In the genomic region with DNA sequence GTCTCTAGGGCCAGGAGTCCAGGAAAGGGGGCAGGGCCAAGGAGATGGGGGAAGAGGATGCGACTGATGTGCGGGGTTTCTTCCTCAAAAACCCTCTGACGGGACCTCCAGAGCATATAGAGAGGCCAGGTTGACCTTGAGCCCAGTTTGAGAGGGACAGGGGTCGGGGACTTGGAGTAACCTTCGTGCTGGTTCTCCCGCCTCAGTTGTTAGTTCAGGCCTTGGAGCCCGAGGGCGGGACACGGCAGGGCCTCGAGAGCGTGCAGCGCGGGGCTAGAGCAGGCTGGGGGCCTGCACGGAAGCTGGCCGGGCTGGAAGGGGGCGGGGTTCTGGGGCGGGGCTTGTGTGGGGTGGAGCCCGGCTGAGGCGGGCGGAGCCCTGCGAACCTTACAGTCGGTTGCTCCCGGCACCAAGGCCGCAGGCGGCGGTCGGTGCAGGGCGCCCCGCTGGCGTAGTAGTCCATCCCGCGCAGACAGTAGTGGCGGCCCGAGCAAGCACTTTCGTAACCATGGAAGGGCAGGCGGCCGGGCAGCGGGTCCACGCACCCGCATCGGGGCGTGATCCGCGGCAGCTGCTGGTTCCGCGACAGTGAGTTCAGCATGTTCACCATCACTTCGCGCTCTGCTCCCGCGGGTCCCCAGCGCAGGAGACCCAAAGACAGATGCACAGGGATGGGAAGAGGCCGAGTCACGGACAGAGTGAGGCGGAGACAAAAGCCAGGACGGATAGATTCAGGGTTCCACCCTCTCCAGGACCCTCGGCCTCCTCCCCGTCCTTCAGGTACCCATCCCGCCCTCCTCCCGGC, we compare ENCODE assay signal across 8 cellular contexts. TPM values are rescaled to one million over a fixed set of nuclear protein-coding genes. Genes with fewer than 3 reads are reported as not detected.
A peak's percentile ranks its signal among the peaks of the same experiment; 100 is the strongest.
DNase-seq lines count a peak whose midpoint lies in the region; ATAC-seq, FAIRE-seq and TF ChIP-seq lines count a peak whose summit lies in the region.

No MANE protein-coding gene starts in this region.

- intact Hi-C loops in HepG2 (cut with micrococcal nuclease; ENCODE audit: unreplicated experiment): no loop called here

- TF ChIP-seq RAD21 in HepG2 (CRISPR knock-in tag; IDR thresholded peaks at IDR 0.05): 0 out of 2 replicates have a peak, but pooled peaks have one; percentile 19

- peaks cover 4% of the 10 kb centered on the region for H3K79me2 ChIP-seq in HepG2 (ENCODE audit: insufficient read depth, low read length)

- peak overlapping the region; percentile 97 for H3K4me2 ChIP-seq in HepG2 (ENCODE audit: low read depth, low read length)

- peaks cover 55% of the 10 kb centered on the region for H3K4me1 ChIP-seq in HepG2 (ENCODE audit: insufficient read depth, low read length)

- CTCF ChIA-PET in HepG2 (lab: Yijun Ruan, JAX; ENCODE audit: low intra/inter-chr PET ratio, low total read pairs): interaction anchor here (7.2 kb wide), 1 partner anchor 49 kb away, joined by 143 read pairs; a partner anchor contains a TSS

- H3K4me3 Mint-ChIP-seq in HFFc6: peak overlapping the region; percentile 89

- H3K36me3 Mint-ChIP-seq in HFFc6 (ENCODE audit: low read depth): no peaks in the 10 kb centered on the region

- H3K9me3 ChIP-seq in HepG2 (ENCODE audit: low read length): no peaks in the 10 kb centered on the region

- no peak overlapping the region for H3K27ac Mint-ChIP-seq in HFFc6

- no peaks in the 10 kb centered on the region for H4K20me1 ChIP-seq in HepG2 (ENCODE audit: insufficient read depth, low read length)

- H3K36me3 ChIP-seq in HepG2 (replicated peaks in 1 of 2; ENCODE audit: control insufficient read depth in 1 of 2, insufficient read depth in 2 of 2, low read length in 2 of 2): no peaks in the 10 kb centered on the region

- H3K27me3 Mint-ChIP-seq in HFFc6 (ENCODE audit: insufficient read depth): peaks cover 19% of the 10 kb centered on the region

- POLR2A ChIA-PET in HepG2 (lab: Yijun Ruan, JAX): interaction anchor here (0.6 to 9.2 kb wide), 8 partner anchors 23 to 1138 kb away, joined by 3 to 162 read pairs (median 5); no protein-coding TSS in a partner anchor

- peak overlapping the region; percentile 57 to 81 (median 58); a peak in 5 of 6 replicates for H3K4me3 ChIP-seq in HepG2 (replicated peaks in 1 of 3; ENCODE audit: insufficient read depth in 1 of 3, low read depth in 2 of 3, low read length in 3 of 3)

- H3K9ac ChIP-seq in HepG2 (ENCODE audit: insufficient read depth, low read depth, low read length): peak overlapping the region; percentile 61; the same call in 1 of the 2 replicates

- ATAC-seq in HepG2 (peak; percentile 66), GM21515 (IDR thresholded peaks at IDR 0.05; ENCODE audit: unreplicated experiment) (no peak)

- BruUV-seq in HepG2 (replicated peaks; lab: Mats Ljungman, UMichigan): no TSS peak

- no peak for TF ChIP-seq EP300 in HepG2 (IDR thresholded peaks at IDR 0.05; ENCODE audit: low read depth in 2 of 2, low read length in 2 of 2)
- no peak for TF ChIP-seq EP300 in HepG2 (CRISPR knock-in tag; IDR thresholded peaks at IDR 0.05; ENCODE audit: borderline replicate concordance)

- peaks cover 10% of the 10 kb centered on the region for H3K4me1 Mint-ChIP-seq in HFFc6 (ENCODE audit: low read depth)

- H3K27me3 ChIP-seq in HepG2 (ENCODE audit: control insufficient read depth in 1 of 2, insufficient read depth in 2 of 2, low read length in 2 of 2): no peaks in the 10 kb centered on the region; a peak in 1 of 5 replicates

- WGBS in HepG2 (ENCODE audit: low lambda C conversion rate): 16% methylated on average over 29 of the region's 59 CpGs

- TF ChIP-seq CTCF in HFFc6 (IDR thresholded peaks at IDR 0.05): no peak
- TF ChIP-seq CTCF in HepG2 (CRISPR knock-in tag; IDR thresholded peaks at IDR 0.05): no peak

- DNase-seq in D341Med (ENCODE audit: low spot score) (peak; percentile 89), HFFc6 (peak; percentile 37), NCI-H510A treated with DMSO at 0.1 percent for 48 hours (lab: John Stamatoyannopoulos, UW) (peak; percentile 52), dermis blood vessel endothelial cell (peak; percentile 71), HepG2 (ENCODE audit: low spot score) (peak; percentile 66)
- peak; percentile 77 to 79 for DNase-seq in activated CD4-positive, alpha-beta T cell treated with anti-CD3 and anti-CD28 coated beads, Interleukin-2, amount 50 U/mL, for 48 hours
- peak; percentile 77 to 81 for DNase-seq in stimulated activated CD4-positive, alpha-beta T cell treated with anti-CD3 and anti-CD28 coated beads, Interleukin-2, amount 100 ng/mL, for 24 hours

- FAIRE-seq in HepG2 (lab: Jason Lieb, UNC): no peak

- in situ Hi-C loops in HepG2 (cut with HindIII; ENCODE audit: extremely low pct_ligation_motif_present, low pct_unique_long_range_greater_than_20kb): no loop called here

- H3K9me3 Mint-ChIP-seq in HFFc6: no peaks in the 10 kb centered on the region

- peak in 1 of 2 experiments; percentile 57; a peak in 2 of 4 replicates for TF ChIP-seq POLR2A in HepG2 (IDR thresholded peaks at IDR 0.05; ENCODE audit: insufficient read depth in 1 of 2, low read depth in 2 of 2, low read length in 2 of 2)

- peak overlapping the region; percentile 23 for H3K27ac ChIP-seq in HepG2 (ENCODE audit: extremely low read length, insufficient read depth, low read length)

- no peak overlapping the region for H2AFZ ChIP-seq in HepG2 (ENCODE audit: low read length)

RNA-seq across cellular contexts. Expression of a gene that starts 4.0 kb away (rescaled TPM):
- total RNA-seq in HFFc6 (2021; fragmentation: NEBNext Ultra II Directional; extraction: Animal tissue kit (Norgen Biotek cat#: 25700)): 1 to 10 TPM in 5 of 6 experiments, under 1 TPM in 1; 0.96 to 2.2 (median 1.4) TPM
- 4.9 and 8.0 TPM in 2 replicates for total RNA-seq in dermis blood vessel endothelial cell
- total RNA-seq in HepG2 (2016; rRNA removed; fragmentation: Illumina TruSeq; extraction: Trizol): 14.3 and 22.4 TPM in 2 replicates
- total RNA-seq in HepG2 (2016; cell fraction: cytosol; rRNA removed; fragmentation: Illumina TruSeq; extraction: Trizol; ENCODE audit: low read depth): 1.7 and 2.0 TPM in 2 replicates
- total RNA-seq in HepG2 (2016; cell fraction: insoluble cytoplasmic fraction; rRNA removed; fragmentation: Illumina TruSeq; extraction: Trizol): 12.6 and 22.5 TPM in 2 replicates
- 9.5 and 9.9 TPM in 2 replicates for total RNA-seq in HepG2 (2016; cell fraction: membrane; rRNA removed; fragmentation: Illumina TruSeq; extraction: Trizol)
- 28.9 and 34.2 TPM in 2 replicates for total RNA-seq in HepG2 (2016; cell fraction: nucleus; rRNA removed; fragmentation: Illumina TruSeq; extraction: Trizol)
- 11.1 and 11.9 TPM in 2 replicates for polyA plus RNA-seq in HepG2 (2011; rRNA removed)
- polyA plus RNA-seq in HepG2 (2011; cell fraction: cytosol; rRNA removed): 12.3 and 12.9 TPM in 2 replicates
- 10.1 and 11.3 TPM in 2 replicates for polyA plus RNA-seq in HepG2 (2011; cell fraction: nucleus; rRNA removed)
- 29.5 and 34.5 TPM in 2 replicates for polyA plus RNA-seq in HepG2 (2012)
- polyA plus RNA-seq in HepG2 (2016; cell fraction: cytosol; fragmentation: Illumina TruSeq; extraction: Trizol; ENCODE audit: low read depth): 1.9 and 2.0 TPM in 2 replicates
- 14.7 and 17.6 TPM in 2 replicates for polyA plus RNA-seq in HepG2 (2016; cell fraction: insoluble cytoplasmic fraction; fragmentation: Illumina TruSeq; extraction: Trizol; ENCODE audit: low read depth)
- 4.6 and 5.0 TPM in 2 replicates for polyA plus RNA-seq in HepG2 (2016; cell fraction: membrane; fragmentation: Illumina TruSeq; extraction: Trizol; ENCODE audit: low read depth)
- 47.4 and 50.2 TPM in 2 replicates for polyA plus RNA-seq in HepG2 (2016; cell fraction: nucleus; fragmentation: Illumina TruSeq; extraction: Trizol; ENCODE audit: insufficient read depth, low read depth)
- 4.7 and 30.4 TPM in 2 replicates for polyA minus RNA-seq in HepG2 (2011; rRNA and poly(A)+ RNA removed; ENCODE audit: low replicate concordance)
- 24.9 and 26.6 TPM in 2 replicates for polyA minus RNA-seq in HepG2 (2011; cell fraction: cytosol; rRNA and poly(A)+ RNA removed)
- 5.0 and 6.7 TPM in 2 replicates for polyA minus RNA-seq in HepG2 (2011; cell fraction: nucleus; rRNA and poly(A)+ RNA removed)

RNA-seq across cellular contexts. Expression of a gene that starts 51.3 kb away (rescaled TPM):
- 10 to 100 TPM; 29.0 to 35.2 (median 31.9) TPM for total RNA-seq in HFFc6 (2021; fragmentation: NEBNext Ultra II Directional; extraction: Animal tissue kit (Norgen Biotek cat#: 25700))
- total RNA-seq in dermis blood vessel endothelial cell: 24.7 and 61.9 TPM in 2 replicates
- total RNA-seq in HepG2 (2016; rRNA removed; fragmentation: Illumina TruSeq; extraction: Trizol): 19.9 and 28.0 TPM in 2 replicates
- 10.3 and 10.9 TPM in 2 replicates for total RNA-seq in HepG2 (2016; cell fraction: cytosol; rRNA removed; fragmentation: Illumina TruSeq; extraction: Trizol; ENCODE audit: low read depth)
- total RNA-seq in HepG2 (2016; cell fraction: insoluble cytoplasmic fraction; rRNA removed; fragmentation: Illumina TruSeq; extraction: Trizol): 19.3 and 30.3 TPM in 2 replicates
- 15.4 and 16.7 TPM in 2 replicates for total RNA-seq in HepG2 (2016; cell fraction: membrane; rRNA removed; fragmentation: Illumina TruSeq; extraction: Trizol)
- total RNA-seq in HepG2 (2016; cell fraction: nucleus; rRNA removed; fragmentation: Illumina TruSeq; extraction: Trizol): 7.0 and 9.3 TPM in 2 replicates
- polyA plus RNA-seq in HepG2 (2011; rRNA removed): 19.9 and 24.6 TPM in 2 replicates
- polyA plus RNA-seq in HepG2 (2011; cell fraction: cytosol; rRNA removed): 24.3 and 27.3 TPM in 2 replicates
- polyA plus RNA-seq in HepG2 (2011; cell fraction: nucleus; rRNA removed): 6.9 and 7.0 TPM in 2 replicates
- 11.3 and 13.8 TPM in 2 replicates for polyA plus RNA-seq in HepG2 (2012)
- 7.8 and 8.4 TPM in 2 replicates for polyA plus RNA-seq in HepG2 (2016; cell fraction: cytosol; fragmentation: Illumina TruSeq; extraction: Trizol; ENCODE audit: low read depth)
- 22.0 and 27.3 TPM in 2 replicates for polyA plus RNA-seq in HepG2 (2016; cell fraction: insoluble cytoplasmic fraction; fragmentation: Illumina TruSeq; extraction: Trizol; ENCODE audit: low read depth)
- polyA plus RNA-seq in HepG2 (2016; cell fraction: membrane; fragmentation: Illumina TruSeq; extraction: Trizol; ENCODE audit: low read depth): 11.0 and 15.4 TPM in 2 replicates
- 13.5 and 15.5 TPM in 2 replicates for polyA plus RNA-seq in HepG2 (2016; cell fraction: nucleus; fragmentation: Illumina TruSeq; extraction: Trizol; ENCODE audit: insufficient read depth, low read depth)
- polyA minus RNA-seq in HepG2 (2011; rRNA and poly(A)+ RNA removed; ENCODE audit: low replicate concordance): 12.3 and 17.3 TPM in 2 replicates
- polyA minus RNA-seq in HepG2 (2011; cell fraction: cytosol; rRNA and poly(A)+ RNA removed): 3.1 and 4.8 TPM in 2 replicates
- polyA minus RNA-seq in HepG2 (2011; cell fraction: nucleus; rRNA and poly(A)+ RNA removed): 3.5 and 5.1 TPM in 2 replicates

RNA-seq across cellular contexts. Expression of a gene that starts 51.6 kb away (rescaled TPM):
- total RNA-seq in HFFc6 (2021; fragmentation: NEBNext Ultra II Directional; extraction: Animal tissue kit (Norgen Biotek cat#: 25700)): 1 to 10 TPM; 1.4 to 3.2 (median 2.8) TPM
- total RNA-seq in dermis blood vessel endothelial cell: 1.0 and 5.6 TPM in 2 replicates
- total RNA-seq in HepG2 (2016; rRNA removed; fragmentation: Illumina TruSeq; extraction: Trizol): 2.8 and 3.0 TPM in 2 replicates
- 0.61 and 0.79 TPM in 2 replicates for total RNA-seq in HepG2 (2016; cell fraction: cytosol; rRNA removed; fragmentation: Illumina TruSeq; extraction: Trizol; ENCODE audit: low read depth)
- 2.9 and 3.1 TPM in 2 replicates for total RNA-seq in HepG2 (2016; cell fraction: insoluble cytoplasmic fraction; rRNA removed; fragmentation: Illumina TruSeq; extraction: Trizol)
- total RNA-seq in HepG2 (2016; cell fraction: membrane; rRNA removed; fragmentation: Illumina TruSeq; extraction: Trizol): 0.96 and 1.1 TPM in 2 replicates
- total RNA-seq in HepG2 (2016; cell fraction: nucleus; rRNA removed; fragmentation: Illumina TruSeq; extraction: Trizol): 4.0 and 4.2 TPM in 2 replicates
- 1.1 TPM in 2 replicates for polyA plus RNA-seq in HepG2 (2011; rRNA removed)
- polyA plus RNA-seq in HepG2 (2011; cell fraction: cytosol; rRNA removed): 0.53 and 0.70 TPM in 2 replicates
- polyA plus RNA-seq in HepG2 (2011; cell fraction: nucleus; rRNA removed): 1.7 and 1.9 TPM in 2 replicates
- 0.40 and 0.67 TPM in 2 replicates for polyA plus RNA-seq in HepG2 (2012)
- polyA plus RNA-seq in HepG2 (2016; cell fraction: cytosol; fragmentation: Illumina TruSeq; extraction: Trizol; ENCODE audit: low read depth): 0.29 and 0.34 TPM in 2 replicates
- 1.7 and 2.2 TPM in 2 replicates for polyA plus RNA-seq in HepG2 (2016; cell fraction: insoluble cytoplasmic fraction; fragmentation: Illumina TruSeq; extraction: Trizol; ENCODE audit: low read depth)
- polyA plus RNA-seq in HepG2 (2016; cell fraction: membrane; fragmentation: Illumina TruSeq; extraction: Trizol; ENCODE audit: low read depth): 0.55 and 0.58 TPM in 2 replicates
- polyA plus RNA-seq in HepG2 (2016; cell fraction: nucleus; fragmentation: Illumina TruSeq; extraction: Trizol; ENCODE audit: insufficient read depth, low read depth): 3.6 and 4.2 TPM in 2 replicates
- 2.8 and 24.8 TPM in 2 replicates for polyA minus RNA-seq in HepG2 (2011; rRNA and poly(A)+ RNA removed; ENCODE audit: low replicate concordance)
- 0.89 and 1.1 TPM in 2 replicates for polyA minus RNA-seq in HepG2 (2011; cell fraction: cytosol; rRNA and poly(A)+ RNA removed)
- 2.9 and 4.0 TPM in 2 replicates for polyA minus RNA-seq in HepG2 (2011; cell fraction: nucleus; rRNA and poly(A)+ RNA removed)

Comparison
In these comparisons a context has a peak if more than half of its experiments do, and no peak if none do; other contexts are left out.
1. DNase-seq: peak in every context shown above with its lines; median percentile 89 in D341Med; 79 in stimulated activated CD4-positive, alpha-beta T cell treated with anti-CD3 and anti-CD28 coated beads, Interleukin-2, amount 100 ng/mL, for 24 hours; 78 in activated CD4-positive, alpha-beta T cell treated with anti-CD3 and anti-CD28 coated beads, Interleukin-2, amount 50 U/mL, for 48 hours; 71 in dermis blood vessel endothelial cell; 66 in HepG2; 52 in NCI-H510A treated with DMSO at 0.1 percent for 48 hours; 37 in HFFc6.